In the genomic region with DNA sequence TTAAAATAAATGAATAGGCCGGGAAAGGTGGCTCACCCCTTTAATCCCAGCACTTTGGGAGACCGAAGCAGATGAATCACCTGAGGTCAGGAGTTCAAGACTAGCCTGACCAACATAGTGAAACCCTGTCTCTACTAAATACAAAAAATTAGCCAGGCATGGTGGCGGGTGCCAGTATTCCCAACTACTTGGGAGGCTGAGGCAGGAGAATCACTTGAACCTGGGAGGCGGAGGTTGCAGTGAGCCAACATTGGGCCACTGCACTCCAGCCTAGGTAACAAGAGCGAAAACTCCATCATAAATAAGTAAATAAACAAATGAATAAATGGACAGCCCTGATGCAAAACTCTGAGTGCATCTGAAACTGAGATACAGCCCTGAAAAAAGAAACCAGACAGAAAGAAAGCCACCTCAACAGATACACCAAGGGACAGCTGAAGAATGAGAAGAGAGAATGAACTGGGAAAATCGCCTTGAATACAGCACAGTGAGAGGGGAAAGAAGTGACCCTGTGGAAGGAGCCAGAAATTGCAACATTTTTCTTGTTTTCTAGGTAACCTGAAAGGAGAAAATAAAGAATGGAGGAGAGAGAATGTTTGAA, we compare ENCODE assay signal across 1 cellular context.
TF ChIP-seq lines count a peak whose summit lies in the region.

No MANE protein-coding gene starts in this region.

TF ChIP-seq in GM12878, 131 proteins besides CTCF, POLR2A, EP300 and RAD21 (continued from another document and continues in another):
- TF ChIP-seq, protein P1, sequence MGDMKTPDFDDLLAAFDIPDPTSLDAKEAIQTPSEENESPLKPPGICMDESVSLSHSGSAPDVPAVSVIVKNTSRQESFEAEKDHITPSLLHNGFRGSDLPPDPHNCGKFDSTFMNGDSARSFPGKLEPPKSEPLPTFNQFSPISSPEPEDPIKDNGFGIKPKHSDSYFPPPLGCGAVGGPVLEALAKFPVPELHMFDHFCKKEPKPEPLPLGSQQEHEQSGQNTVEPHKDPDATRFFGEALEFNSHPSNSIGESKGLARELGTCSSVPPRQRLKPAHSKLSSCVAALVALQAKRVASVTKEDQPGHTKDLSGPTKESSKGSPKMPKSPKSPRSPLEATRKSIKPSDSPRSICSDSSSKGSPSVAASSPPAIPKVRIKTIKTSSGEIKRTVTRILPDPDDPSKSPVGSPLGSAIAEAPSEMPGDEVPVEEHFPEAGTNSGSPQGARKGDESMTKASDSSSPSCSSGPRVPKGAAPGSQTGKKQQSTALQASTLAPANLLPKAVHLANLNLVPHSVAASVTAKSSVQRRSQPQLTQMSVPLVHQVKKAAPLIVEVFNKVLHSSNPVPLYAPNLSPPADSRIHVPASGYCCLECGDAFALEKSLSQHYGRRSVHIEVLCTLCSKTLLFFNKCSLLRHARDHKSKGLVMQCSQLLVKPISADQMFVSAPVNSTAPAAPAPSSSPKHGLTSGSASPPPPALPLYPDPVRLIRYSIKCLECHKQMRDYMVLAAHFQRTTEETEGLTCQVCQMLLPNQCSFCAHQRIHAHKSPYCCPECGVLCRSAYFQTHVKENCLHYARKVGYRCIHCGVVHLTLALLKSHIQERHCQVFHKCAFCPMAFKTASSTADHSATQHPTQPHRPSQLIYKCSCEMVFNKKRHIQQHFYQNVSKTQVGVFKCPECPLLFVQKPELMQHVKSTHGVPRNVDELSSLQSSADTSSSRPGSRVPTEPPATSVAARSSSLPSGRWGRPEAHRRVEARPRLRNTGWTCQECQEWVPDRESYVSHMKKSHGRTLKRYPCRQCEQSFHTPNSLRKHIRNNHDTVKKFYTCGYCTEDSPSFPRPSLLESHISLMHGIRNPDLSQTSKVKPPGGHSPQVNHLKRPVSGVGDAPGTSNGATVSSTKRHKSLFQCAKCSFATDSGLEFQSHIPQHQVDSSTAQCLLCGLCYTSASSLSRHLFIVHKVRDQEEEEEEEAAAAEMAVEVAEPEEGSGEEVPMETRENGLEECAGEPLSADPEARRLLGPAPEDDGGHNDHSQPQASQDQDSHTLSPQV (IDR thresholded peaks at IDR 0.05) = no peak
- TF ChIP-seq, protein P2, sequence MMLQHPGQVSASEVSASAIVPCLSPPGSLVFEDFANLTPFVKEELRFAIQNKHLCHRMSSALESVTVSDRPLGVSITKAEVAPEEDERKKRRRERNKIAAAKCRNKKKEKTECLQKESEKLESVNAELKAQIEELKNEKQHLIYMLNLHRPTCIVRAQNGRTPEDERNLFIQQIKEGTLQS (IDR thresholded peaks at IDR 0.05; ENCODE audit: borderline replicate concordance, extremely low read depth, low read depth, low read length) = no peak
- TF ChIP-seq RBBP5 (conservative IDR thresholded peaks at IDR 0.05) (no peak), SUZ12 (IDR thresholded peaks at IDR 0.05; ENCODE audit: unreplicated experiment) (no peak), BMI1 (IDR thresholded peaks at IDR 0.05; ENCODE audit: borderline replicate concordance) (no peak), NFIC (IDR thresholded peaks at IDR 0.05; ENCODE audit: low read depth, low read length) (no peak), JUNB (IDR thresholded peaks at IDR 0.05) (no peak), PAX5 (IDR thresholded peaks at IDR 0.05; ENCODE audit: borderline replicate concordance, low read depth, low read length) (peak; percentile 16; the same call in 1 of the 2 replicates), TBL1XR1 (IDR thresholded peaks at IDR 0.05; ENCODE audit: low read depth, low read length) (no peak; the same call in 1 of the 2 replicates), STAT3 (IDR thresholded peaks at IDR 0.05; ENCODE audit: low read depth, low read length) (no peak), BHLHE40 (IDR thresholded peaks at IDR 0.05; ENCODE audit: borderline replicate concordance in 1 of 2, low read depth in 2 of 2, low read length in 1 of 2) (0 out of 4 replicates have a peak, but pooled peaks of 1 of the 2 experiments have one; percentile 13), LARP7 (IDR thresholded peaks at IDR 0.05) (no peak), MXI1 (IDR thresholded peaks at IDR 0.05; ENCODE audit: low read depth, low read length) (no peak), ATF7 (IDR thresholded peaks at IDR 0.05; ENCODE audit: low read depth) (no peak), FOXK2 (IDR thresholded peaks at IDR 0.05) (no peak), SP1 (IDR thresholded peaks at IDR 0.05; ENCODE audit: low read depth, low read length) (no peak), TCF3 (IDR thresholded peaks at IDR 0.05; ENCODE audit: borderline replicate concordance, insufficient read depth, low read depth, low read length) (no peak; the same call in 1 of the 2 replicates), BACH1 (IDR thresholded peaks at IDR 0.05; ENCODE audit: borderline replicate concordance) (no peak), RFX5 (IDR thresholded peaks at IDR 0.05; ENCODE audit: low read depth, low read length) (no peak), NFXL1 (IDR thresholded peaks at IDR 0.05; ENCODE audit: borderline replicate concordance) (no peak), SREBF2 (IDR thresholded peaks at IDR 0.05; ENCODE audit: low read length) (no peak), GATAD2B (conservative IDR thresholded peaks at IDR 0.05; ENCODE audit: low read depth) (0 out of 2 replicates have a peak, but pooled peaks have one; percentile 19), ZZZ3 (IDR thresholded peaks at IDR 0.05; ENCODE audit: control insufficient read depth, insufficient read length, low read depth) (no peak), CBX3 (IDR thresholded peaks at IDR 0.05; ENCODE audit: borderline replicate concordance, low read depth) (no peak), HDAC6 (IDR thresholded peaks at IDR 0.05; ENCODE audit: unreplicated experiment) (no peak), ZNF207 (IDR thresholded peaks at IDR 0.05; ENCODE audit: borderline replicate concordance) (no peak), NRF1 (conservative IDR thresholded peaks at IDR 0.05; ENCODE audit: low read depth, low read length) (no peak), PML (IDR thresholded peaks at IDR 0.05; ENCODE audit: low read length) (no peak), MEF2B (IDR thresholded peaks at IDR 0.05; ENCODE audit: partially characterized antibody, poor library complexity, severe bottlenecking) (no peak), CREB1 (IDR thresholded peaks at IDR 0.05; ENCODE audit: low read depth) (no peak), BRCA1 (IDR thresholded peaks at IDR 0.05; ENCODE audit: low read depth, low read length) (no peak)
- TF ChIP-seq, protein P3, sequence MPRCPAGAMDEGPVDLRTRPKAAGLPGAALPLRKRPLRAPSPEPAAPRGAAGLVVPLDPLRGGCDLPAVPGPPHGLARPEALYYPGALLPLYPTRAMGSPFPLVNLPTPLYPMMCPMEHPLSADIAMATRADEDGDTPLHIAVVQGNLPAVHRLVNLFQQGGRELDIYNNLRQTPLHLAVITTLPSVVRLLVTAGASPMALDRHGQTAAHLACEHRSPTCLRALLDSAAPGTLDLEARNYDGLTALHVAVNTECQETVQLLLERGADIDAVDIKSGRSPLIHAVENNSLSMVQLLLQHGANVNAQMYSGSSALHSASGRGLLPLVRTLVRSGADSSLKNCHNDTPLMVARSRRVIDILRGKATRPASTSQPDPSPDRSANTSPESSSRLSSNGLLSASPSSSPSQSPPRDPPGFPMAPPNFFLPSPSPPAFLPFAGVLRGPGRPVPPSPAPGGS (IDR thresholded peaks at IDR 0.05; ENCODE audit: borderline replicate concordance, insufficient read depth, low read depth, low read length, poor library complexity, severe bottlenecking) = no peak
- TF ChIP-seq, protein P4, sequence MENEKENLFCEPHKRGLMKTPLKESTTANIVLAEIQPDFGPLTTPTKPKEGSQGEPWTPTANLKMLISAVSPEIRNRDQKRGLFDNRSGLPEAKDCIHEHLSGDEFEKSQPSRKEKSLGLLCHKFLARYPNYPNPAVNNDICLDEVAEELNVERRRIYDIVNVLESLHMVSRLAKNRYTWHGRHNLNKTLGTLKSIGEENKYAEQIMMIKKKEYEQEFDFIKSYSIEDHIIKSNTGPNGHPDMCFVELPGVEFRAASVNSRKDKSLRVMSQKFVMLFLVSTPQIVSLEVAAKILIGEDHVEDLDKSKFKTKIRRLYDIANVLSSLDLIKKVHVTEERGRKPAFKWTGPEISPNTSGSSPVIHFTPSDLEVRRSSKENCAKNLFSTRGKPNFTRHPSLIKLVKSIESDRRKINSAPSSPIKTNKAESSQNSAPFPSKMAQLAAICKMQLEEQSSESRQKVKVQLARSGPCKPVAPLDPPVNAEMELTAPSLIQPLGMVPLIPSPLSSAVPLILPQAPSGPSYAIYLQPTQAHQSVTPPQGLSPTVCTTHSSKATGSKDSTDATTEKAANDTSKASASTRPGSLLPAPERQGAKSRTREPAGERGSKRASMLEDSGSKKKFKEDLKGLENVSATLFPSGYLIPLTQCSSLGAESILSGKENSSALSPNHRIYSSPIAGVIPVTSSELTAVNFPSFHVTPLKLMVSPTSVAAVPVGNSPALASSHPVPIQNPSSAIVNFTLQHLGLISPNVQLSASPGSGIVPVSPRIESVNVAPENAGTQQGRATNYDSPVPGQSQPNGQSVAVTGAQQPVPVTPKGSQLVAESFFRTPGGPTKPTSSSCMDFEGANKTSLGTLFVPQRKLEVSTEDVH (IDR thresholded peaks at IDR 0.05; ENCODE audit: low read depth, partially characterized antibody) = no peak
- TF ChIP-seq, protein P5, sequence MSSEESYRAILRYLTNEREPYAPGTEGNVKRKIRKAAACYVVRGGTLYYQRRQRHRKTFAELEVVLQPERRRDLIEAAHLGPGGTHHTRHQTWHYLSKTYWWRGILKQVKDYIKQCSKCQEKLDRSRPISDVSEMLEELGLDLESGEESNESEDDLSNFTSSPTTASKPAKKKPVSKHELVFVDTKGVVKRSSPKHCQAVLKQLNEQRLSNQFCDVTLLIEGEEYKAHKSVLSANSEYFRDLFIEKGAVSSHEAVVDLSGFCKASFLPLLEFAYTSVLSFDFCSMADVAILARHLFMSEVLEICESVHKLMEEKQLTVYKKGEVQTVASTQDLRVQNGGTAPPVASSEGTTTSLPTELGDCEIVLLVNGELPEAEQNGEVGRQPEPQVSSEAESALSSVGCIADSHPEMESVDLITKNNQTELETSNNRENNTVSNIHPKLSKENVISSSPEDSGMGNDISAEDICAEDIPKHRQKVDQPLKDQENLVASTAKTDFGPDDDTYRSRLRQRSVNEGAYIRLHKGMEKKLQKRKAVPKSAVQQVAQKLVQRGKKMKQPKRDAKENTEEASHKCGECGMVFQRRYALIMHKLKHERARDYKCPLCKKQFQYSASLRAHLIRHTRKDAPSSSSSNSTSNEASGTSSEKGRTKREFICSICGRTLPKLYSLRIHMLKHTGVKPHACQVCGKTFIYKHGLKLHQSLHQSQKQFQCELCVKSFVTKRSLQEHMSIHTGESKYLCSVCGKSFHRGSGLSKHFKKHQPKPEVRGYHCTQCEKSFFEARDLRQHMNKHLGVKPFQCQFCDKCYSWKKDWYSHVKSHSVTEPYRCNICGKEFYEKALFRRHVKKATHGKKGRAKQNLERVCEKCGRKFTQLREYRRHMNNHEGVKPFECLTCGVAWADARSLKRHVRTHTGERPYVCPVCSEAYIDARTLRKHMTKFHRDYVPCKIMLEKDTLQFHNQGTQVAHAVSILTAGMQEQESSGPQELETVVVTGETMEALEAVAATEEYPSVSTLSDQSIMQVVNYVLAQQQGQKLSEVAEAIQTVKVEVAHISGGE (CRISPR knock-in tag; IDR thresholded peaks at IDR 0.05) = no peak
- TF ChIP-seq, protein P6, sequence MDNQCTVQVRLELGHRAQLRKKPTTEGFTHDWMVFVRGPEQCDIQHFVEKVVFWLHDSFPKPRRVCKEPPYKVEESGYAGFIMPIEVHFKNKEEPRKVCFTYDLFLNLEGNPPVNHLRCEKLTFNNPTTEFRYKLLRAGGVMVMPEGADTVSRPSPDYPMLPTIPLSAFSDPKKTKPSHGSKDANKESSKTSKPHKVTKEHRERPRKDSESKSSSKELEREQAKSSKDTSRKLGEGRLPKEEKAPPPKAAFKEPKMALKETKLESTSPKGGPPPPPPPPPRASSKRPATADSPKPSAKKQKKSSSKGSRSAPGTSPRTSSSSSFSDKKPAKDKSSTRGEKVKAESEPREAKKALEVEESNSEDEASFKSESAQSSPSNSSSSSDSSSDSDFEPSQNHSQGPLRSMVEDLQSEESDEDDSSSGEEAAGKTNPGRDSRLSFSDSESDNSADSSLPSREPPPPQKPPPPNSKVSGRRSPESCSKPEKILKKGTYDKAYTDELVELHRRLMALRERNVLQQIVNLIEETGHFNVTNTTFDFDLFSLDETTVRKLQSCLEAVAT (IDR thresholded peaks at IDR 0.05) = no peak; the same call in 1 of the 2 replicates
- TF ChIP-seq, protein P7, sequence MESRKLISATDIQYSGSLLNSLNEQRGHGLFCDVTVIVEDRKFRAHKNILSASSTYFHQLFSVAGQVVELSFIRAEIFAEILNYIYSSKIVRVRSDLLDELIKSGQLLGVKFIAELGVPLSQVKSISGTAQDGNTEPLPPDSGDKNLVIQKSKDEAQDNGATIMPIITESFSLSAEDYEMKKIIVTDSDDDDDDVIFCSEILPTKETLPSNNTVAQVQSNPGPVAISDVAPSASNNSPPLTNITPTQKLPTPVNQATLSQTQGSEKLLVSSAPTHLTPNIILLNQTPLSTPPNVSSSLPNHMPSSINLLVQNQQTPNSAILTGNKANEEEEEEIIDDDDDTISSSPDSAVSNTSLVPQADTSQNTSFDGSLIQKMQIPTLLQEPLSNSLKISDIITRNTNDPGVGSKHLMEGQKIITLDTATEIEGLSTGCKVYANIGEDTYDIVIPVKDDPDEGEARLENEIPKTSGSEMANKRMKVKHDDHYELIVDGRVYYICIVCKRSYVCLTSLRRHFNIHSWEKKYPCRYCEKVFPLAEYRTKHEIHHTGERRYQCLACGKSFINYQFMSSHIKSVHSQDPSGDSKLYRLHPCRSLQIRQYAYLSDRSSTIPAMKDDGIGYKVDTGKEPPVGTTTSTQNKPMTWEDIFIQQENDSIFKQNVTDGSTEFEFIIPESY (IDR thresholded peaks at IDR 0.05) = no peak
- TF ChIP-seq, protein P8, sequence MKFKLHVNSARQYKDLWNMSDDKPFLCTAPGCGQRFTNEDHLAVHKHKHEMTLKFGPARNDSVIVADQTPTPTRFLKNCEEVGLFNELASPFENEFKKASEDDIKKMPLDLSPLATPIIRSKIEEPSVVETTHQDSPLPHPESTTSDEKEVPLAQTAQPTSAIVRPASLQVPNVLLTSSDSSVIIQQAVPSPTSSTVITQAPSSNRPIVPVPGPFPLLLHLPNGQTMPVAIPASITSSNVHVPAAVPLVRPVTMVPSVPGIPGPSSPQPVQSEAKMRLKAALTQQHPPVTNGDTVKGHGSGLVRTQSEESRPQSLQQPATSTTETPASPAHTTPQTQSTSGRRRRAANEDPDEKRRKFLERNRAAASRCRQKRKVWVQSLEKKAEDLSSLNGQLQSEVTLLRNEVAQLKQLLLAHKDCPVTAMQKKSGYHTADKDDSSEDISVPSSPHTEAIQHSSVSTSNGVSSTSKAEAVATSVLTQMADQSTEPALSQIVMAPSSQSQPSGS (IDR thresholded peaks at IDR 0.05; ENCODE audit: low read length) = peak; percentile 51; the same call in 1 of the 2 replicates
- TF ChIP-seq, protein P9, sequence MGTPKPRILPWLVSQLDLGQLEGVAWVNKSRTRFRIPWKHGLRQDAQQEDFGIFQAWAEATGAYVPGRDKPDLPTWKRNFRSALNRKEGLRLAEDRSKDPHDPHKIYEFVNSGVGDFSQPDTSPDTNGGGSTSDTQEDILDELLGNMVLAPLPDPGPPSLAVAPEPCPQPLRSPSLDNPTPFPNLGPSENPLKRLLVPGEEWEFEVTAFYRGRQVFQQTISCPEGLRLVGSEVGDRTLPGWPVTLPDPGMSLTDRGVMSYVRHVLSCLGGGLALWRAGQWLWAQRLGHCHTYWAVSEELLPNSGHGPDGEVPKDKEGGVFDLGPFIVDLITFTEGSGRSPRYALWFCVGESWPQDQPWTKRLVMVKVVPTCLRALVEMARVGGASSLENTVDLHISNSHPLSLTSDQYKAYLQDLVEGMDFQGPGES (IDR thresholded peaks at IDR 0.05) = no peak
- TF ChIP-seq, protein P10, sequence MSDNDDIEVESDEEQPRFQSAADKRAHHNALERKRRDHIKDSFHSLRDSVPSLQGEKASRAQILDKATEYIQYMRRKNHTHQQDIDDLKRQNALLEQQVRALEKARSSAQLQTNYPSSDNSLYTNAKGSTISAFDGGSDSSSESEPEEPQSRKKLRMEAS (IDR thresholded peaks at IDR 0.05; ENCODE audit: low read depth, low read length) = no peak
